In genomic region chr15:42674472-42674871, GRCh38 we compare ENCODE assay signal across 22 cellular contexts.
"Had no signal": no experiment of that assay in that cellular context is flagged by ENCODE, and none has a peak within 500 bp of the region (broad histone marks: within the 10 kb centered on the region; RNA-seq: fewer than 3 reads in every experiment).

No MANE protein-coding gene starts in this region.

- H3K9ac ChIP-seq: KMS-11, SK-N-SH had no signal

- H3K27ac ChIP-seq: KMS-11, RWPE1 had no signal

- H3K4me2 ChIP-seq: KMS-11, SK-N-SH had no signal

- H3K9me3 ChIP-seq: SK-N-SH had no signal

- DNase-seq: IMR-90, Kasumi-1, MM.1S, NCI-H1092 treated with DMSO at 0.1 percent for 48 hours, NCI-H1436, NCI-H187, NCI-H2029, NCI-H2081 treated with DMSO at 0.1 percent for 48 hours, NCI-H2171, NCI-H226, NCI-H446, NCI-H510A, NCI-H524 treated with DMSO at 0.1 percent for 48 hours, NCI-H69, NCI-H774, PC-3, SHP77, SK-N-SH, SW 1271 had no signal

- ATAC-seq: Panc1, PC-3 had no signal
